15 cellular contexts compared by ENCODE assay signal in genomic region chr9:1732670-1733069, GRCh38.
DNase-seq lines count a peak whose midpoint lies in the region; ATAC-seq, FAIRE-seq and TF ChIP-seq lines count a peak whose summit lies in the region.
"Had no signal": no experiment of that assay in that cellular context is flagged by ENCODE, and none has a peak within 500 bp of the region (broad histone marks: within the 10 kb centered on the region; RNA-seq: fewer than 3 reads in every experiment).

No MANE protein-coding gene starts in this region.

- H3K36me3 ChIP-seq in adrenal gland (replicated peaks in 1 of 2) (no peaks in the 10 kb centered on the region), suprapubic skin (no peaks in the 10 kb centered on the region)

- no peak overlapping the region for H3K27ac ChIP-seq in C4-2B
- no peak overlapping the region for H3K27ac ChIP-seq in adrenal gland
- no peak overlapping the region for H3K27ac ChIP-seq in suprapubic skin

- ATAC-seq in HG02610 (IDR thresholded peaks at IDR 0.05; ENCODE audit: unreplicated experiment): no peak
- ATAC-seq: effector memory CD8-positive, alpha-beta T cell; left lobe of liver; sciatic nerve had no signal

- DNase-seq in LNCaP clone FGC (ENCODE audit: low read depth): no peak
- DNase-seq in adrenal gland: peak in 1 of 7 donors; percentile 1
- no peak for DNase-seq in suprapubic skin (ENCODE audit: low spot score in 2 of 2)
- no peak for DNase-seq in RCC 7860 (ENCODE audit: low spot score)
- DNase-seq in NCI-H2107 treated with DMSO at 0.1 percent for 48 hours (lab: John Stamatoyannopoulos, UW; ENCODE audit: unreplicated experiment): no peak
- DNase-seq: activated CD4-positive, alpha-beta T cell treated with anti-CD3 and anti-CD28 coated beads, Interleukin-2, amount 50 U/mL, for 1 hour; CD4-positive, alpha-beta memory T cell; effector memory CD8-positive, alpha-beta T cell; H7; NCI-H2227 treated with DMSO at 0.1 percent for 48 hours had no signal

- intact Hi-C loops in adrenal gland (cut with DNase I): no loop called here

- TF ChIP-seq EP300 in suprapubic skin (IDR thresholded peaks at IDR 0.05): no peak

- TF ChIP-seq CTCF in C4-2B (conservative IDR thresholded peaks at IDR 0.05): peak; percentile 77
- TF ChIP-seq CTCF in GM12872 (IDR thresholded peaks at IDR 0.05; ENCODE audit: insufficient read depth, low read depth, low read length): peak; percentile 42; the same call in 2 of the 3 replicates
- TF ChIP-seq CTCF in LNCaP clone FGC (IDR thresholded peaks at IDR 0.05; ENCODE audit: control insufficient read depth, extremely low read depth, insufficient read depth): peak; percentile 73
- peak in 4 of 6 experiments; percentile 8 to 13 (median 12) for TF ChIP-seq CTCF in adrenal gland (IDR thresholded peaks at IDR 0.05)
- TF ChIP-seq CTCF in suprapubic skin (IDR thresholded peaks at IDR 0.05): peak in 1 of 2 donors; percentile 23

- FAIRE-seq in RCC 7860 (lab: Jason Lieb, UNC): no peak

- 31 to 70% (median 58%) methylated on average over 4 of the region's 4 CpGs for WGBS in adrenal gland, 4 donors
- WGBS in suprapubic skin: 47% methylated on average over 4 of the region's 4 CpGs

- H3K4me1 ChIP-seq in adrenal gland (replicated peaks in 1 of 2) (no peaks in the 10 kb centered on the region), suprapubic skin (no peaks in the 10 kb centered on the region)

- no peak overlapping the region for H3K4me3 ChIP-seq in LNCaP clone FGC (ENCODE audit: low read depth, low read length)
- no peak overlapping the region for H3K4me3 ChIP-seq in adrenal gland
- no peak overlapping the region for H3K4me3 ChIP-seq in suprapubic skin

- no peak for TF ChIP-seq POLR2A in adrenal gland (IDR thresholded peaks at IDR 0.05)
- no peak for TF ChIP-seq POLR2A in suprapubic skin (IDR thresholded peaks at IDR 0.05)

- H3K9me3 ChIP-seq in adrenal gland (replicated peaks in 1 of 3) (no peaks in the 10 kb centered on the region), suprapubic skin (no peaks in the 10 kb centered on the region)

- H3K27me3 ChIP-seq in adrenal gland (no peaks in the 10 kb centered on the region), suprapubic skin (no peaks in the 10 kb centered on the region)
